ENCODE assay signal across 1 cellular context in the genomic region with DNA sequence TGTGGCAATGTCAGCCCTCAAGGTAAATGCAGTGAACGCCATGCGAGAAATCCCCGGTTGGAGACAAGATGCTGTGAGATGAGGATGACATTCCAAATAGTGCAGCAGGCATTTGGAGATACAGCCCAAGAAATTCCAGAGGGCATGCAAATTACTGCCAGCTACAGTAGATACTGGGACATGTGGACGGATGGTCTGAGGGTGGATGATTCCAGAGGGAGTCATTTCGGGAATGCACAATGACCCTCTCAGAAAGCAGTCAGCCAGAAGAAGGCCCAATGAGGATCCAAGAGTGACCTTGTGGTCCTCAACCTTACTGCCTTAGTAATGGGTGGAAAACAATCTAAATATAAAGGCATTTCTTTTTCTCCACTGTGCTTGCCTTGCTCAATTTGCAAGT.
TF ChIP-seq lines count a peak whose summit lies in the region.

No MANE protein-coding gene starts in this region.

TF ChIP-seq in HepG2, 621 proteins besides CTCF, POLR2A, EP300 and RAD21:
- TF ChIP-seq, protein P1, sequence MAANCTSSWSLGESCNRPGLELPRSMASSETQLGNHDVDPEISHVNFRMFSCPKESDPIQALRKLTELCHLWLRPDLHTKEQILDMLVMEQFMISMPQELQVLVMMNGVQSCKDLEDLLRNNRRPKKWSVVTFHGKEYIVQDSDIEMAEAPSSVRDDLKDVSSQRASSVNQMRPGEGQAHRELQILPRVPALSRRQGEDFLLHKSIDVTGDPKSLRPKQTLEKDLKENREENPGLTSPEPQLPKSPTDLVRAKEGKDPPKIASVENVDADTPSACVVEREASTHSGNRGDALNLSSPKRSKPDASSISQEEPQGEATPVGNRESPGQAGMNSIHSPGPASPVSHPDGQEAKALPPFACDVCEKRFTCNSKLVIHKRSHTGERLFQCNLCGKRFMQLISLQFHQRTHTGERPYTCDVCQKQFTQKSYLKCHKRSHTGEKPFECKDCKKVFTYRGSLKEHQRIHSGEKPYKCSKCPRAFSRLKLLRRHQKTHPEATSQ (CRISPR knock-in tag; IDR thresholded peaks at IDR 0.05; ENCODE audit: borderline replicate concordance), result no peak
- peak; percentile 44; the same call in 1 of the 2 replicates for TF ChIP-seq ZNF629 (CRISPR knock-in tag; conservative IDR thresholded peaks at IDR 0.05)
